In the genomic region with DNA sequence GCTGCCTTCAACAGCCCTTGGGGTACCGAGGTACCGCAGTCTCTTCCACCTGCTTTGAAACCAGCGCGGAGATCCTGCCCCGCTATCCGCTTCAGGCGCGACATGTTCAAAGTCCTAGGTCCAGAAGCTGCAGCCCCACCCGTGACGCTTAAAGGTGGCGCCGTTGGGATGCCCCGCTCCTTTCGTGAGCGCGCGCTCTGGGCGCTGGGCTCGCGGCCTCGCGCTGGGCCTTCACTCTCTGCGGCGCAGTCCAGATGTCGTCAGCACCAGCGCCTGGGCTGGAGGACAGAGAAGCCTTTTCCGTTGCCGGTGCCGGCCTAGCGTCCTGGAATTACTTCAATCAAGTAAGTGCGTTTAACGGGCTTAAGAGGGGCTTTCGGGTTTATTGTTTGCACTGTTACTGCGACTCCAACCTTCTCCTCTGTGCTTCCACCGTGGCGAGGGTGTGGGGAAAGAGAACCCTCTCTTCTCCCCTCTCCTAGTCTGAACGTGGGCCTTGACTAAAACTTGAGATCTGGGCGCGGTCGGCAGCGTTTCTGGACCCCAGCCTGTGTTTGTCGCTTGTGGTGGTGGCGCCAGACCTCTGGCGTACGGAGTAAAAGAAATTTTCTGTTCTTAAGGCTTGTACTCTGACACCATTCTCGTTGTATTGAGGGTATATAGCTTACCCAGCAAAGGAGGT, we compare ENCODE assay signal across 8 cellular contexts. TPM values are rescaled to one million over a fixed set of nuclear protein-coding genes. Genes with fewer than 3 reads are reported as not detected.
DNase-seq lines count a peak whose midpoint lies in the region; ATAC-seq and TF ChIP-seq lines count a peak whose summit lies in the region.

LRRC40 (minus strand) TSS at position 143 of the 682 bp plus-strand sequence; CDS start at position 104, 39 bp downstream.

- peak; percentile 84 for ATAC-seq in HG03439 (IDR thresholded peaks at IDR 0.05; ENCODE audit: unreplicated experiment)
- ATAC-seq in activated CD4-positive, alpha-beta T cell treated with anti-CD3 and anti-CD28 coated beads for 36 hours, result peak; percentile 89

- H3K27me3 Mint-ChIP-seq in activated CD4-positive, alpha-beta T cell treated with anti-CD3 and anti-CD28 coated beads for 36 hours, result no peaks in the 10 kb centered on the region

- CTCF ChIA-PET in activated CD4-positive, alpha-beta T cell treated with anti-CD3 and anti-CD28 coated beads for 36 hours (lab: Charles Lee), result no interaction called here

- peaks cover 66% of the 10 kb centered on the region for H3K4me1 Mint-ChIP-seq in activated CD4-positive, alpha-beta T cell treated with anti-CD3 and anti-CD28 coated beads for 36 hours

- no peaks in the 10 kb centered on the region for H3K9me3 Mint-ChIP-seq in activated CD4-positive, alpha-beta T cell treated with anti-CD3 and anti-CD28 coated beads for 36 hours (ENCODE audit: low read depth)

- TF ChIP-seq CTCF in choroid plexus epithelial cell (conservative IDR thresholded peaks at IDR 0.05; ENCODE audit: low read depth, low read length) (no peak), kidney epithelial cell (IDR thresholded peaks at IDR 0.05; ENCODE audit: insufficient read depth, low read length, poor library complexity, severe bottlenecking) (no peak)

- H3K4me3 Mint-ChIP-seq in activated CD4-positive, alpha-beta T cell treated with anti-CD3 and anti-CD28 coated beads for 36 hours, result peak within 1 kb of the TSS; percentile 99

- H3K4me3 ChIP-seq in choroid plexus epithelial cell (ENCODE audit: low read depth, low read length), result peak within 1 kb of the TSS; percentile 93
- H3K4me3 ChIP-seq in kidney epithelial cell (ENCODE audit: low read depth, low read length), result peak within 1 kb of the TSS; percentile 60

- intact Hi-C loops in activated CD4-positive, alpha-beta T cell treated with anti-CD3 and anti-CD28 coated beads for 36 hours (cut with DNase I, micrococcal nuclease), result loop anchor here (1.0 kb wide), 4 partner anchors 16 to 876 kb away; partner anchors contain the start of genes ANKRD13C (in 2 of the 2), CTH (in 2 of the 2), SRSF11 (in 2 of the 2) and ZRANB2 (in 2 of the 2)

- peak; percentile 83 for TF ChIP-seq POLR2A in GM19193 (IDR thresholded peaks at IDR 0.05; ENCODE audit: extremely low read depth, insufficient read depth, insufficient read length)

- POLR2A ChIA-PET in activated CD4-positive, alpha-beta T cell treated with anti-CD3 and anti-CD28 coated beads for 36 hours (lab: Charles Lee), result interaction anchor here (0.6 to 2.1 kb wide), 2 partner anchors 9 to 15 kb away, joined by 3 to 12 read pairs; partner anchors contain the start of gene SRSF11

- peak; percentile 81 to 89 for DNase-seq in AML-193 (lab: John Stamatoyannopoulos, UW)
- peak; percentile 94 for DNase-seq in NCI-H510A treated with DMSO at 0.1 percent for 48 hours (lab: John Stamatoyannopoulos, UW)
- peak; percentile 97 for DNase-seq in activated CD4-positive, alpha-beta T cell treated with anti-CD3 and anti-CD28 coated beads for 36 hours
- peak; percentile 96 for DNase-seq in choroid plexus epithelial cell (ENCODE audit: low read depth)
- DNase-seq in kidney epithelial cell (ENCODE audit: low read depth), result peak; percentile 75
- peak; percentile 89 to 94 for DNase-seq in stimulated activated CD4-positive, alpha-beta T cell treated with anti-CD3 and anti-CD28 coated beads, Interleukin-15, amount 100 ng/mL, for 48 hours (ENCODE audit: low read depth in 2 of 2)

- peak within 1 kb of the TSS; percentile 99 for H3K27ac Mint-ChIP-seq in activated CD4-positive, alpha-beta T cell treated with anti-CD3 and anti-CD28 coated beads for 36 hours

- no peaks in the 10 kb centered on the region for H3K27me3 ChIP-seq in kidney epithelial cell (ENCODE audit: control insufficient read depth, insufficient read depth, low read length)

- H3K36me3 Mint-ChIP-seq in activated CD4-positive, alpha-beta T cell treated with anti-CD3 and anti-CD28 coated beads for 36 hours (ENCODE audit: low read depth), result peaks cover 20% of the 10 kb centered on the region

- no peaks in the 10 kb centered on the region for H3K36me3 ChIP-seq in kidney epithelial cell (ENCODE audit: control insufficient read depth, insufficient read depth, low read length)

RNA-seq across cellular contexts. Expression of gene LRRC40, which starts in this region (rescaled TPM):
- 10 to 100 TPM; 23.2 to 26.4 TPM for total RNA-seq in activated CD4-positive, alpha-beta T cell treated with anti-CD3 and anti-CD28 coated beads for 36 hours
- 24.6 and 26.5 TPM in 2 replicates for total RNA-seq in kidney epithelial cell

Comparison
In these comparisons a context has a peak if more than half of its experiments do, and no peak if none do; other contexts are left out.
1. Peak in every context shown above with its lines: DNase-seq, ATAC-seq and H3K4me3 ChIP-seq.